ENCODE assay signal across 14 cellular contexts in genomic region chr14:68888025-68888850, GRCh38.
DNase-seq lines count a peak whose midpoint lies in the region; ATAC-seq and TF ChIP-seq lines count a peak whose summit lies in the region.
"Had no signal": no experiment of that assay in that cellular context is flagged by ENCODE, and none has a peak within 500 bp of the region (broad histone marks: within the 10 kb centered on the region; RNA-seq: fewer than 3 reads in every experiment).

No MANE protein-coding gene starts in this region.

- no peak overlapping the region for H3K4me2 ChIP-seq in GM23248 (ENCODE audit: unreplicated experiment)

- DNase-seq in GM23248: no peak
- peak; percentile 34 for DNase-seq in brain pericyte (ENCODE audit: low read depth, low spot score)
- DNase-seq in left cardiac atrium: no peak
- peak; percentile 1 for DNase-seq in pons (ENCODE audit: low spot score)
- DNase-seq in testis: no peak
- no peak for DNase-seq in NAMALWA (ENCODE audit: low spot score)
- no peak for DNase-seq in GM03348 (ENCODE audit: low spot score)
- DNase-seq: activated CD4-positive, alpha-beta T cell treated with anti-CD3 and anti-CD28 coated beads, Interleukin-2, amount 10 ng/mL, durations not matched to agents 24 days and 14 days; MM.1S; stimulated activated CD4-positive, alpha-beta T cell treated with anti-CD3 and anti-CD28 coated beads, Interleukin-4, amount 100 ng/mL, for 4 hours; T1000 had no signal

- peaks cover 18% of the 10 kb centered on the region for H3K4me1 ChIP-seq in GM23248 (ENCODE audit: insufficient read depth)
- no peaks in the 10 kb centered on the region for H3K4me1 ChIP-seq in testis
- H3K4me1 ChIP-seq: SJSA1 had no signal

- H3K9ac ChIP-seq in GM23248: no peak overlapping the region

- intact Hi-C loops in left cardiac atrium (cut with DNase I) (loop anchor here in 1 of 2 donors (10.0 kb wide), 1 partner anchor 327 kb away; no protein-coding TSS in a partner anchor), testis (cut with DNase I; ENCODE audit: low total_unique reads) (no loop called here)

- H3K9me2 ChIP-seq in GM23248 (ENCODE audit: insufficient read depth): no peaks in the 10 kb centered on the region

- H3K36me3 ChIP-seq in GM23248 (ENCODE audit: low read depth) (peaks cover 86% of the 10 kb centered on the region), testis (ENCODE audit: low read depth, missing control alignments) (no peaks in the 10 kb centered on the region)

- H4K20me1 ChIP-seq in GM23248 (ENCODE audit: insufficient read depth): no peaks in the 10 kb centered on the region

- WGBS in GM23248 (ENCODE audit: low coverage in 1 of 2, low lambda C conversion rate in 2 of 2, missing lambda C conversion rate in 2 of 2), 2 experiments: 89 to 91% methylated on average over 20 of the region's 20 CpGs
- WGBS in testis, 2 donors: 83 to 94% methylated on average over 18 to 20 of the region's 20 CpGs

- H3F3A ChIP-seq in GM23248 (ENCODE audit: insufficient read depth): peaks cover 76% of the 10 kb centered on the region

- H3K27me3 ChIP-seq in GM23248 (replicated peaks; ENCODE audit: insufficient read depth) (no peaks in the 10 kb centered on the region), testis (no peaks in the 10 kb centered on the region)
- H3K27me3 ChIP-seq: SJSA1 had no signal

- no peak for TF ChIP-seq CTCF in testis (IDR thresholded peaks at IDR 0.05)

- H3K27ac ChIP-seq in GM23248: peak overlapping the region; percentile 19; the same call in 1 of the 2 replicates
- no peak overlapping the region for H3K27ac ChIP-seq in testis
- H3K27ac ChIP-seq: SJSA1 had no signal

- H3K4me3 ChIP-seq in GM23248 (no peak overlapping the region), testis (no peak overlapping the region)
- H3K4me3 ChIP-seq: SJSA1 had no signal

- H2AFZ ChIP-seq in GM23248: no peak overlapping the region

- H3K9me3 ChIP-seq in GM23248 (ENCODE audit: low read depth) (no peaks in the 10 kb centered on the region), testis (no peaks in the 10 kb centered on the region)
- H3K9me3 ChIP-seq: SJSA1 had no signal

- in situ Hi-C loops in GM23248 (cut with MboI): no loop called here

- TF ChIP-seq POLR2A in testis (IDR thresholded peaks at IDR 0.05): no peak

- ATAC-seq in left cardiac atrium (peak; percentile 26 to 32), HG02759 (IDR thresholded peaks at IDR 0.05; ENCODE audit: unreplicated experiment) (no peak)
- ATAC-seq: stimulated activated memory B cell treated with anti-CD40 and anti-IgM and Interleukin-4, amounts not matched to agents 10 μg/mL and 1 μg/mL and 100 μg/mL, for 72 hours had no signal

- peaks cover 89% of the 10 kb centered on the region for H3K79me2 ChIP-seq in GM23248 (ENCODE audit: insufficient read depth)

Comparison
In these comparisons a context has a peak if more than half of its experiments do, and no peak if none do; other contexts are left out.
1. DNase-seq: peak in brain pericyte (single experiment) and pons (single experiment); none in GM23248 (single experiment), left cardiac atrium (single experiment), testis (single experiment), NAMALWA (single experiment) and GM03348 (single experiment).